Comparison of ENCODE assay signal across 1 cellular context in genomic region chr4:127632420-127633403, GRCh38.
TF ChIP-seq lines count a peak whose summit lies in the region.

Gene INTU, plus strand, starts transcription at chr4:127632957. Its CDS starts 78 bp downstream, at chr4:127633035.

TF ChIP-seq in GM12878, 131 proteins besides CTCF, POLR2A, EP300 and RAD21 (continued from another document):
- TF ChIP-seq BCL3 (IDR thresholded peaks at IDR 0.05; ENCODE audit: borderline replicate concordance, insufficient read depth, low read depth, low read length, poor library complexity, severe bottlenecking) = no peak
- TF ChIP-seq EGR1 (IDR thresholded peaks at IDR 0.05; ENCODE audit: borderline replicate concordance in 1 of 2, low read depth in 2 of 2, low read length in 2 of 2) = no peak
- no peak for TF ChIP-seq PKNOX1 (IDR thresholded peaks at IDR 0.05)
- peak; percentile 80 for TF ChIP-seq YY1 (IDR thresholded peaks at IDR 0.05; ENCODE audit: low read depth, low read length)
- no peak for TF ChIP-seq TCF12 (IDR thresholded peaks at IDR 0.05; ENCODE audit: low read depth, low read length)
